Comparison of ENCODE assay signal across 17 cellular contexts in the genomic region with DNA sequence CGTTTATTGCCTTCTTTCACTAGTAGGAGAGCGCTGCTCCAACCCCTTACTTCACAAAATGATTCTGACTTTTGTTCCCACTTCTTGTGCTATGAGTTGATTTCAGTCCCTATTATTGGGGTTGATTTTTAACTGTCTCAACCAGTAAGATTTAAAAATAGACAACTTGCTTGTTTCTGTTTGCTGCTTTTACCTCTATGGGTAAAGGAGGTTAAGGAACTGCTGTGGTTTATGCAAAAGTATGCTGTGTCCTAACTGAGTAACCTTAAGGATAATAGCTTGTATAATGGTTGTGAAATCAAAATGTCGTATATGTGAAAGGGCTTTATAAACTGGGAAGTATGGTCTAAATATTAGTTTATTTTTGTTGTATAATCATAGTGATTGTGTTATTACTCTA. TPM values are rescaled to one million over a fixed set of nuclear protein-coding genes. Genes with fewer than 3 reads are reported as not detected.
A peak's percentile ranks its signal among the peaks of the same experiment; 100 is the strongest.
DNase-seq lines count a peak whose midpoint lies in the region; ATAC-seq, FAIRE-seq and TF ChIP-seq lines count a peak whose summit lies in the region.
"Had no signal": no experiment of that assay in that cellular context is flagged by ENCODE, and none has a peak within 500 bp of the region (broad histone marks: within the 10 kb centered on the region; RNA-seq: fewer than 3 reads in every experiment).

No MANE protein-coding gene starts in this region.

- H3K27me3 Mint-ChIP-seq in stimulated activated naive CD8-positive, alpha-beta T cell treated with anti-CD3 and anti-CD28 coated beads, Interleukin-15, amount 100 ng/mL, for 72 hours, result no peaks in the 10 kb centered on the region
- H3K27me3 Mint-ChIP-seq: progenitor cell of endocrine pancreas had no signal

- H3K27ac ChIP-seq in tibial nerve, result no peak overlapping the region
- H3K27ac ChIP-seq: esophagus muscularis mucosa, SK-N-MC, thoracic aorta had no signal

- H3K36me3 ChIP-seq in tibial nerve, result peaks cover 0 to 22% (median 0%) of the 10 kb centered on the region in 3 donors
- H3K36me3 ChIP-seq: thoracic aorta had no signal

- ATAC-seq in GM19351 (IDR thresholded peaks at IDR 0.05; ENCODE audit: unreplicated experiment) (peak; percentile 70), GM21825 (IDR thresholded peaks at IDR 0.05; ENCODE audit: unreplicated experiment) (peak; percentile 84), HG03175 (IDR thresholded peaks at IDR 0.05; ENCODE audit: unreplicated experiment) (peak; percentile 82), GM18868 (IDR thresholded peaks at IDR 0.05; ENCODE audit: unreplicated experiment) (no peak), HG02885 (IDR thresholded peaks at IDR 0.05; ENCODE audit: poor library complexity, unreplicated experiment) (no peak)
- ATAC-seq in stimulated activated naive CD8-positive, alpha-beta T cell treated with anti-CD3 and anti-CD28 coated beads, Interleukin-15, amount 100 ng/mL, for 72 hours, result no peak

- H3K9me3 Mint-ChIP-seq in stimulated activated naive CD8-positive, alpha-beta T cell treated with anti-CD3 and anti-CD28 coated beads, Interleukin-15, amount 100 ng/mL, for 72 hours, result peaks cover 6 to 11% of the 10 kb centered on the region in 2 donors

- TF ChIP-seq POLR2A in GM12891 (IDR thresholded peaks at IDR 0.05; ENCODE audit: low read depth, low read length) (no peak), tibial nerve (IDR thresholded peaks at IDR 0.05) (no peak)

- H3K4me3 Mint-ChIP-seq in stimulated activated naive CD8-positive, alpha-beta T cell treated with anti-CD3 and anti-CD28 coated beads, Interleukin-15, amount 100 ng/mL, for 72 hours, result no peak overlapping the region

- H3K27ac Mint-ChIP-seq in stimulated activated naive CD8-positive, alpha-beta T cell treated with anti-CD3 and anti-CD28 coated beads, Interleukin-15, amount 100 ng/mL, for 72 hours, result no peak overlapping the region
- H3K27ac Mint-ChIP-seq: progenitor cell of endocrine pancreas had no signal

- H3K4me1 ChIP-seq in tibial nerve, result no peaks in the 10 kb centered on the region
- H3K4me1 ChIP-seq: esophagus muscularis mucosa had no signal

- TF ChIP-seq EP300 in tibial nerve (IDR thresholded peaks at IDR 0.05), result no peak

- peak; percentile 57 for FAIRE-seq in GM12891 (lab: Jason Lieb, UNC)
- FAIRE-seq: astrocyte had no signal

- WGBS in tibial nerve, 2 donors, result 61 to 64% methylated on average over 3 of the region's 3 CpGs

- H3K4me1 Mint-ChIP-seq in stimulated activated naive CD8-positive, alpha-beta T cell treated with anti-CD3 and anti-CD28 coated beads, Interleukin-15, amount 100 ng/mL, for 72 hours, result peaks cover 15% of the 10 kb centered on the region

- no peak for TF ChIP-seq CTCF in tibial nerve (IDR thresholded peaks at IDR 0.05)

- H3K9me3 ChIP-seq in tibial nerve, result peaks cover 0 to 21% (median 7%) of the 10 kb centered on the region in 4 donors

- DNase-seq in GM12891 (ENCODE audit: insufficient read length, low spot score) (no peak), tibial nerve (ENCODE audit: low spot score in 2 of 2) (no peak)
- DNase-seq in stimulated activated naive CD8-positive, alpha-beta T cell treated with anti-CD3 and anti-CD28 coated beads, Interleukin-15, amount 100 ng/mL, for 72 hours, result no peak
- DNase-seq: activated CD8-positive, alpha-beta memory T cell treated with anti-CD3 and anti-CD28 coated beads for 24 hours; activated gamma-delta T cell; cortex of kidney; OCI-M1 had no signal

- H3K27me3 ChIP-seq in tibial nerve, result no peaks in the 10 kb centered on the region
- H3K27me3 ChIP-seq: esophagus muscularis mucosa had no signal

- H3K4me3 ChIP-seq in tibial nerve, result no peak overlapping the region
- H3K4me3 ChIP-seq: esophagus muscularis mucosa, SK-N-MC, thoracic aorta had no signal

TF ChIP-seq in GM12891, 5 proteins besides CTCF, POLR2A, EP300 and RAD21:
- TF ChIP-seq SPI1 (IDR thresholded peaks at IDR 0.05; ENCODE audit: low read depth, low read length) (no peak), POU2F2 (IDR thresholded peaks at IDR 0.05; ENCODE audit: low read depth, low read length) (no peak)
TF ChIP-seq in GM12891: peak in this region for 0.

RNA-seq across cellular contexts. Expression of gene ALMS1, which starts 22.6 kb away (rescaled TPM):
- polyA plus RNA-seq in GM12891 (2012; ENCODE audit: low read depth, missing spikeins), result 3.2 TPM
- 10 to 100 TPM; 38.0 to 57.3 (median 49.8) TPM for total RNA-seq in tibial nerve

Comparison
In these comparisons a context has a peak if more than half of its experiments do, and no peak if none do; other contexts are left out.
1. ATAC-seq: peak in GM19351 (single experiment), GM21825 (single experiment) and HG03175 (single experiment); none in GM18868 (single experiment), stimulated activated naive CD8-positive, alpha-beta T cell treated with anti-CD3 and anti-CD28 coated beads, Interleukin-15, amount 100 ng/mL, for 72 hours (single experiment) and HG02885 (single experiment).